In genomic region chr22:20430101-20430640, GRCh38 we compare ENCODE assay signal across 11 cellular contexts. TPM values are rescaled to one million over a fixed set of nuclear protein-coding genes. Genes with fewer than 3 reads are reported as not detected.
DNase-seq lines count a peak whose midpoint lies in the region; ATAC-seq, FAIRE-seq and TF ChIP-seq lines count a peak whose summit lies in the region.
"Had no signal": no experiment of that assay in that cellular context is flagged by ENCODE, and none has a peak within 500 bp of the region (broad histone marks: within the 10 kb centered on the region; RNA-seq: fewer than 3 reads in every experiment).

No MANE protein-coding gene starts in this region.

- no TSS peak for BruUV-seq in K562 (replicated peaks; lab: Mats Ljungman, UMichigan)

- peaks cover 8% of the 10 kb centered on the region for H3K23me2 ChIP-seq in H9 (ENCODE audit: insufficient read length, low read depth, low read length, poor library complexity, severe bottlenecking)

- H3K56ac ChIP-seq in H9 (ENCODE audit: insufficient read length, low read depth, low read length), result no peak overlapping the region

- H3K9me3 ChIP-seq in BLaER1 treated with 17β-estradiol and CSF1 and Interleukin-3, amounts not matched to agents 10 nM and 100 nM (replicated peaks in 1 of 11), result peaks cover 0 to 10% (median 0%) of the 10 kb centered on the region in 11 experiments; a peak in 3 of 22 replicates
- no peaks in the 10 kb centered on the region for H3K9me3 ChIP-seq in H9 (ENCODE audit: control insufficient read depth, low read depth, low read length)
- H3K9me3 ChIP-seq in K562 (replicated peaks; ENCODE audit: control insufficient read depth, insufficient read depth, low read depth, low read length), result no peaks in the 10 kb centered on the region
- H3K9me3 ChIP-seq in naive thymus-derived CD4-positive, alpha-beta T cell (ENCODE audit: control insufficient read depth in 2 of 3, low read length in 3 of 3), result no peaks in the 10 kb centered on the region
- H3K9me3 ChIP-seq: transverse colon had no signal

- no peak overlapping the region for H3K23ac ChIP-seq in H9 (ENCODE audit: insufficient read length, low read depth, low read length)

- ATAC-seq in K562 (no peak), GM18498 (IDR thresholded peaks at IDR 0.05; ENCODE audit: unreplicated experiment) (no peak), HG03139 (IDR thresholded peaks at IDR 0.05; ENCODE audit: unreplicated experiment) (no peak), HG03025 (IDR thresholded peaks at IDR 0.05; ENCODE audit: low FRiP score, unreplicated experiment) (no peak)
- ATAC-seq in naive thymus-derived CD4-positive, alpha-beta T cell, result peak; percentile 1

- peaks cover 0 to 21% (median 11%) of the 10 kb centered on the region in 3 experiments; a peak in 4 of 7 replicates for H3K36me3 Mint-ChIP-seq in H9 (ENCODE audit: insufficient read depth in 1 of 3, low read depth in 3 of 3)
- peaks cover 0 to 4% (median 0%) of the 10 kb centered on the region in 5 donors for H3K36me3 Mint-ChIP-seq in naive thymus-derived CD4-positive, alpha-beta T cell

- no peak overlapping the region for H3K14ac ChIP-seq in H9 (ENCODE audit: insufficient read depth, low read length)

- H3K9ac ChIP-seq in BLaER1 treated with 17β-estradiol and CSF1 and Interleukin-3, amounts not matched to agents 10 nM and 100 nM, result peak overlapping the region in 4 of 11 experiments; percentile 63 to 66 (median 65); a peak in 3 of 22 replicates
- no peak overlapping the region for H3K9ac ChIP-seq in H9 (ENCODE audit: extremely low read depth, insufficient read length, low read length)
- H3K9ac ChIP-seq in K562 (ENCODE audit: insufficient read depth in 1 of 2, low read depth in 2 of 2, low read length in 2 of 2), result peak overlapping the region in 1 of 2 experiments; percentile 91; a peak in 2 of 4 replicates

- no peak overlapping the region for H3K27ac Mint-ChIP-seq in H9
- H3K27ac Mint-ChIP-seq in naive thymus-derived CD4-positive, alpha-beta T cell, result no peak overlapping the region

- DNase-seq in H9 (peak; percentile 29), K562 (ENCODE audit: extremely low read depth in 1 of 4, low spot score in 3 of 4) (peak in 2 of 4 experiments; percentile 53 to 67), NCI-H82 (lab: John Stamatoyannopoulos, UW) (no peak)
- DNase-seq in naive thymus-derived CD4-positive, alpha-beta T cell, result peak in 1 of 9 donors; percentile 13
- DNase-seq: SHP77 treated with DMSO at 0.1 percent for 48 hours had no signal

- no peak overlapping the region for H2BK120ac ChIP-seq in H9 (ENCODE audit: low read depth, low read length, poor library complexity, severe bottlenecking)

- no CpG with 5 or more reads among the region's 27 CpGs for WGBS in H9 (ENCODE audit: extremely low coverage, insufficient read length, low lambda C conversion rate)
- 27% methylated on average over 27 of the region's 27 CpGs for WGBS in K562 (ENCODE audit: insufficient coverage, low coverage, missing lambda C conversion rate)

- no peak overlapping the region for H3K4ac ChIP-seq in H9 (ENCODE audit: low read depth, low read length)

- no peak overlapping the region for H2BK12ac ChIP-seq in H9 (ENCODE audit: insufficient read length, low read depth, low read length)

- TF ChIP-seq CTCF in H9 (conservative IDR thresholded peaks at IDR 0.05) (no peak), K562 (IDR thresholded peaks at IDR 0.05 in 2 of 3, conservative IDR thresholded peaks at IDR 0.05 in 1 of 3; ENCODE audit: insufficient read depth in 2 of 3, low read depth in 1 of 3, low read length in 3 of 3) (peak in 1 of 3 experiments; percentile 43; a peak in 2 of 6 replicates)

- H3K27me3 Mint-ChIP-seq in H9 (ENCODE audit: low read depth), result peaks cover 63% of the 10 kb centered on the region
- peaks cover 22 to 70% (median 29%) of the 10 kb centered on the region in 5 donors for H3K27me3 Mint-ChIP-seq in naive thymus-derived CD4-positive, alpha-beta T cell

- peaks cover 95 to 98% (median 96%) of the 10 kb centered on the region in 11 experiments for H3K27me3 ChIP-seq in BLaER1 treated with 17β-estradiol and CSF1 and Interleukin-3, amounts not matched to agents 10 nM and 100 nM
- no peaks in the 10 kb centered on the region; the same call in 1 of the 2 replicates for H3K27me3 ChIP-seq in H9 (ENCODE audit: insufficient read depth, low read length)
- H3K27me3 ChIP-seq in K562 (ENCODE audit: control insufficient read depth in 2 of 2, insufficient read depth in 2 of 2, low read length in 2 of 2), result peaks cover 32 to 73% of the 10 kb centered on the region in 2 experiments; a peak in 4 of 5 replicates
- H3K27me3 ChIP-seq in naive thymus-derived CD4-positive, alpha-beta T cell (ENCODE audit: control insufficient read depth in 2 of 2, insufficient read depth in 2 of 2, low read length in 2 of 2), result peaks cover 0 to 12% of the 10 kb centered on the region in 2 donors

- H4K8ac ChIP-seq in H9 (replicated peaks; ENCODE audit: insufficient read length, low read depth, low read length), result no peak overlapping the region

- peaks cover 12% of the 10 kb centered on the region for H3K9me1 ChIP-seq in K562 (ENCODE audit: control insufficient read depth, insufficient read depth, low read length)

- peak overlapping the region; percentile 49 to 74 (median 61); a peak in 18 of 20 replicates for H3K4me3 ChIP-seq in BLaER1 treated with 17β-estradiol and CSF1 and Interleukin-3, amounts not matched to agents 10 nM and 100 nM
- no peak overlapping the region for H3K4me3 ChIP-seq in K562
- H3K4me3 ChIP-seq in naive thymus-derived CD4-positive, alpha-beta T cell (ENCODE audit: low read length), result peak overlapping the region; percentile 79

- no peak overlapping the region for H4K5ac ChIP-seq in H9 (ENCODE audit: insufficient read length, low read depth, low read length)

- no peak overlapping the region for H4K91ac ChIP-seq in H9 (ENCODE audit: insufficient read length, low read depth, low read length)

- no peaks in the 10 kb centered on the region for H3K36me3 ChIP-seq in BLaER1 treated with 17β-estradiol and CSF1 and Interleukin-3, amounts not matched to agents 10 nM and 100 nM
- no peaks in the 10 kb centered on the region for H3K36me3 ChIP-seq in K562 (ENCODE audit: control insufficient read depth, insufficient read depth, low read length)
- no peaks in the 10 kb centered on the region for H3K36me3 ChIP-seq in naive thymus-derived CD4-positive, alpha-beta T cell (ENCODE audit: control insufficient read depth in 2 of 3, insufficient read depth in 3 of 3, low read length in 3 of 3)
- H3K36me3 ChIP-seq: transverse colon had no signal

- no peak overlapping the region for H2BK5ac ChIP-seq in H9 (ENCODE audit: insufficient read length, low read length)

- H3K4me1 ChIP-seq in BLaER1 treated with 17β-estradiol and CSF1 and Interleukin-3, amounts not matched to agents 10 nM and 100 nM, result peaks cover 25 to 43% (median 38%) of the 10 kb centered on the region in 10 experiments; a peak in 19 of 20 replicates
- H3K4me1 ChIP-seq in H9 (ENCODE audit: insufficient read depth, low read length) (no peaks in the 10 kb centered on the region), K562 (replicated peaks in 1 of 2; ENCODE audit: control insufficient read depth in 2 of 2, insufficient read depth in 2 of 2, low read length in 2 of 2) (peaks cover 12 to 47% of the 10 kb centered on the region in 2 experiments)
- H3K4me1 ChIP-seq in naive thymus-derived CD4-positive, alpha-beta T cell (ENCODE audit: control insufficient read depth in 2 of 2, insufficient read depth in 2 of 2, low read length in 2 of 2), result peaks cover 17 to 26% of the 10 kb centered on the region in 2 donors

- CTCF ChIA-PET in K562 (lab: Yijun Ruan, JAX; ENCODE audit: low intra/inter-chr PET ratio), result interaction anchor here (1.6 kb wide), 1 partner anchor 26 kb away, joined by 4 read pairs; no protein-coding TSS in a partner anchor
- CTCF ChIA-PET in naive thymus-derived CD4-positive, alpha-beta T cell (lab: Charles Lee), result interaction anchor here (0.7 to 2.0 kb wide), 5 partner anchors 12 to 64 kb away, joined by 3 to 5 read pairs (median 4); no protein-coding TSS in a partner anchor

- H2AFZ ChIP-seq in H9 (ENCODE audit: low read length) (no peak overlapping the region), K562 (ENCODE audit: low read depth, low read length) (no peak overlapping the region)

- POLR2A ChIA-PET in K562 (lab: Yijun Ruan, JAX), result interaction anchor here (0.6 to 3.4 kb wide), 7 partner anchors 10 to 262 kb away, joined by 3 to 25 read pairs (median 3); partner anchors contain the start of gene MED15
- POLR2A ChIA-PET in naive thymus-derived CD4-positive, alpha-beta T cell (lab: Charles Lee), result interaction anchor here (1.9 to 2.2 kb wide), 4 partner anchors 34 to 272 kb away, joined by 4 to 8 read pairs (median 6); no protein-coding TSS in a partner anchor

- no peak overlapping the region for H2AK5ac ChIP-seq in H9 (ENCODE audit: insufficient read length, low read length)

- peak overlapping the region; percentile 84 to 98 (median 96) for H3K4me2 ChIP-seq in BLaER1 treated with 17β-estradiol and CSF1 and Interleukin-3, amounts not matched to agents 10 nM and 100 nM
- peak overlapping the region; percentile 40 for H3K4me2 ChIP-seq in H9 (ENCODE audit: insufficient read depth, insufficient read length, low read length)
- no peak overlapping the region for H3K4me2 ChIP-seq in K562 (ENCODE audit: insufficient read depth, low read length)

- intact Hi-C loops in K562 (cut with micrococcal nuclease), result no loop called here
- intact Hi-C loops in naive thymus-derived CD4-positive, alpha-beta T cell (cut with micrococcal nuclease), result no loop called here

- H2BK15ac ChIP-seq in H9 (ENCODE audit: low read depth, low read length), result no peak overlapping the region

- H2BK20ac ChIP-seq in H9 (ENCODE audit: low read depth, low read length, poor library complexity, severe bottlenecking), result no peak overlapping the region

- H3K27ac ChIP-seq in BLaER1 treated with 17β-estradiol and CSF1 and Interleukin-3, amounts not matched to agents 10 nM and 100 nM, result no peak overlapping the region
- no peak overlapping the region for H3K27ac ChIP-seq in H9 (ENCODE audit: insufficient read length, low read depth, low read length)
- H3K27ac ChIP-seq in K562 (ENCODE audit: extremely low read depth, low read depth, low read length), result no peak overlapping the region
- no peak overlapping the region for H3K27ac ChIP-seq in naive thymus-derived CD4-positive, alpha-beta T cell (ENCODE audit: low read depth, low read length)
- H3K27ac ChIP-seq: transverse colon had no signal

- H3K4me1 Mint-ChIP-seq in H9, result peaks cover 4 to 6% of the 10 kb centered on the region in 2 experiments
- H3K4me1 Mint-ChIP-seq in naive thymus-derived CD4-positive, alpha-beta T cell, result peaks cover 6 to 25% (median 13%) of the 10 kb centered on the region in 7 donors

- H4K20me1 ChIP-seq in BLaER1 treated with 17β-estradiol and CSF1 and Interleukin-3, amounts not matched to agents 10 nM and 100 nM, result peaks cover 0 to 60% (median 21%) of the 10 kb centered on the region in 11 experiments; a peak in 17 of 22 replicates
- H4K20me1 ChIP-seq in H9 (ENCODE audit: control insufficient read depth, insufficient read depth, insufficient read length) (peaks cover 3% of the 10 kb centered on the region), K562 (replicated peaks; ENCODE audit: control insufficient read depth, insufficient read depth, low read length) (peaks cover 46% of the 10 kb centered on the region)

- TF ChIP-seq POLR2A in K562 (conservative IDR thresholded peaks at IDR 0.05), result no peak

- no peak overlapping the region for H3K18ac ChIP-seq in H9 (ENCODE audit: insufficient read length, low read depth, low read length)

- H3K4me3 Mint-ChIP-seq in H9, result peak overlapping the region; percentile 25 to 71; a peak in 4 of 5 replicates
- H3K4me3 Mint-ChIP-seq in naive thymus-derived CD4-positive, alpha-beta T cell, result peak overlapping the region; percentile 71 to 96 (median 86)

- no peak overlapping the region for H3T11ph ChIP-seq in H9 (ENCODE audit: low read length)

- TF ChIP-seq RAD21 in K562 (CRISPR knock-in tag; conservative IDR thresholded peaks at IDR 0.05 in 1 of 2, IDR thresholded peaks at IDR 0.05 in 1 of 2), result no peak

- TF ChIP-seq EP300 in K562 (IDR thresholded peaks at IDR 0.05; ENCODE audit: low read length), result no peak

- H3K79me2 ChIP-seq in H9 (ENCODE audit: insufficient read depth, low read length) (no peaks in the 10 kb centered on the region), K562 (ENCODE audit: control insufficient read depth, insufficient read depth, low read length) (no peaks in the 10 kb centered on the region)

- H3K79me1 ChIP-seq in H9 (ENCODE audit: insufficient read depth, low read depth, low read length, poor library complexity, severe bottlenecking), result no peaks in the 10 kb centered on the region

- no peaks in the 10 kb centered on the region for H3K9me3 Mint-ChIP-seq in H9
- H3K9me3 Mint-ChIP-seq in naive thymus-derived CD4-positive, alpha-beta T cell, result no peaks in the 10 kb centered on the region

- in situ Hi-C loops in K562 (cut with MboI), result no loop called here

- no peak for FAIRE-seq in K562 (lab: Jason Lieb, UNC)
- FAIRE-seq: GM19239 had no signal

RNA-seq across cellular contexts. Expression of gene SCARF2, which starts 7.5 kb away (rescaled TPM):
- total RNA-seq in H9 (2021) (10.8 and 12.7 TPM in 2 replicates), K562 (2014; rRNA removed) (0.20 and 0.32 TPM in 2 replicates), K562 (2014; rRNA removed; fragmentation: Illumina TruSeq; extraction: Trizol) (not detected in 2 replicates), K562 (2015; rRNA removed; fragmentation: Illumina TruSeq; extraction: Trizol) (not detected in 2 replicates), K562 (2021) (0.13 and 0.29 TPM in 2 replicates)
- total RNA-seq in K562 (2011; cell fraction: chromatin; rRNA removed; ENCODE audit: low replicate concordance), result 0.65 TPM in 1 of 2 replicates, not detected in the other
- 0.50 and 0.92 TPM in 2 replicates for total RNA-seq in K562 (2011; cell fraction: nucleolus; rRNA removed)
- total RNA-seq in K562 (2011; cell fraction: nucleoplasm; rRNA removed), result 0.15 TPM in 2 replicates
- polyA plus RNA-seq in K562 (2011; rRNA removed) (0.06 and 0.26 TPM in 2 replicates), K562 (2014; fragmentation: Illumina TruSeq; extraction: Trizol) (not detected in 2 replicates), K562 (2014; fragmentation: Nextera tagmentation; extraction: Ambion mirVana) (not detected), K562 (2014; rRNA removed) (0.13 and 0.23 TPM in 2 replicates)
- polyA plus RNA-seq in K562 (2011; cell fraction: cytosol; rRNA removed), result 0.15 and 0.25 TPM in 2 replicates
- polyA plus RNA-seq in K562 (2011; cell fraction: nucleus; rRNA removed), result 0.61 and 0.65 TPM in 2 replicates
- polyA plus RNA-seq in K562 (2012), result 0.21 and 1.3 TPM in 2 replicates
- not detected in 2 replicates for polyA minus RNA-seq in K562 (2011; rRNA and poly(A)+ RNA removed)
- not detected in 2 replicates for polyA minus RNA-seq in K562 (2011; cell fraction: cytosol; rRNA and poly(A)+ RNA removed)
- polyA minus RNA-seq in K562 (2011; cell fraction: nucleus; rRNA and poly(A)+ RNA removed), result 0.22 and 0.27 TPM in 2 replicates
- 1 to 10 TPM in 4 of 5 experiments, under 1 TPM in 1; 0.70 to 2.6 (median 2.2) TPM for total RNA-seq in naive thymus-derived CD4-positive, alpha-beta T cell
- under 1 TPM; 0.21 to 0.35 TPM for polyA plus RNA-seq in naive thymus-derived CD4-positive, alpha-beta T cell

RNA-seq across cellular contexts. Expression of gene ZNF74, which starts 36.2 kb away (rescaled TPM):
- total RNA-seq in H9 (2021), result 29.8 and 34.3 TPM in 2 replicates
- 36.8 and 68.2 TPM in 2 replicates for total RNA-seq in K562 (2011; cell fraction: chromatin; rRNA removed; ENCODE audit: low replicate concordance)
- total RNA-seq in K562 (2011; cell fraction: nucleolus; rRNA removed), result 55.4 and 63.2 TPM in 2 replicates
- total RNA-seq in K562 (2011; cell fraction: nucleoplasm; rRNA removed), result 50.2 and 53.7 TPM in 2 replicates
- total RNA-seq in K562 (2014; rRNA removed), result 49.2 and 56.7 TPM in 2 replicates
- 17.4 and 20.5 TPM in 2 replicates for total RNA-seq in K562 (2014; rRNA removed; fragmentation: Illumina TruSeq; extraction: Trizol)
- total RNA-seq in K562 (2015; rRNA removed; fragmentation: Illumina TruSeq; extraction: Trizol), result 31.5 and 32.5 TPM in 2 replicates
- 53.5 and 55.7 TPM in 2 replicates for total RNA-seq in K562 (2021)
- 33.8 and 49.7 TPM in 2 replicates for polyA plus RNA-seq in K562 (2011; rRNA removed)
- polyA plus RNA-seq in K562 (2011; cell fraction: cytosol; rRNA removed), result 56.9 and 67.4 TPM in 2 replicates
- polyA plus RNA-seq in K562 (2011; cell fraction: nucleus; rRNA removed), result 42.8 and 56.1 TPM in 2 replicates
- polyA plus RNA-seq in K562 (2012), result 31.5 and 39.9 TPM in 2 replicates
- 22.8 and 24.5 TPM in 2 replicates for polyA plus RNA-seq in K562 (2014; fragmentation: Illumina TruSeq; extraction: Trizol)
- polyA plus RNA-seq in K562 (2014; fragmentation: Nextera tagmentation; extraction: Ambion mirVana), result 1 to 10 TPM; 2.4 to 3.7 TPM
- polyA plus RNA-seq in K562 (2014; rRNA removed), result 37.1 and 62.8 TPM in 2 replicates
- polyA minus RNA-seq in K562 (2011; rRNA and poly(A)+ RNA removed), result 32.6 and 33.0 TPM in 2 replicates
- 39.3 and 58.2 TPM in 2 replicates for polyA minus RNA-seq in K562 (2011; cell fraction: cytosol; rRNA and poly(A)+ RNA removed)
- polyA minus RNA-seq in K562 (2011; cell fraction: nucleus; rRNA and poly(A)+ RNA removed), result 23.6 and 28.3 TPM in 2 replicates
- 10 to 100 TPM in 3 of 5 experiments, 1 to 10 TPM in 2; 6.1 to 18.2 (median 12.9) TPM for total RNA-seq in naive thymus-derived CD4-positive, alpha-beta T cell
- 10 to 100 TPM in 1 of 2 donors, 1 to 10 TPM in 1; 5.3 to 14.0 TPM for polyA plus RNA-seq in naive thymus-derived CD4-positive, alpha-beta T cell
